16 cellular contexts compared by ENCODE assay signal in the genomic region with DNA sequence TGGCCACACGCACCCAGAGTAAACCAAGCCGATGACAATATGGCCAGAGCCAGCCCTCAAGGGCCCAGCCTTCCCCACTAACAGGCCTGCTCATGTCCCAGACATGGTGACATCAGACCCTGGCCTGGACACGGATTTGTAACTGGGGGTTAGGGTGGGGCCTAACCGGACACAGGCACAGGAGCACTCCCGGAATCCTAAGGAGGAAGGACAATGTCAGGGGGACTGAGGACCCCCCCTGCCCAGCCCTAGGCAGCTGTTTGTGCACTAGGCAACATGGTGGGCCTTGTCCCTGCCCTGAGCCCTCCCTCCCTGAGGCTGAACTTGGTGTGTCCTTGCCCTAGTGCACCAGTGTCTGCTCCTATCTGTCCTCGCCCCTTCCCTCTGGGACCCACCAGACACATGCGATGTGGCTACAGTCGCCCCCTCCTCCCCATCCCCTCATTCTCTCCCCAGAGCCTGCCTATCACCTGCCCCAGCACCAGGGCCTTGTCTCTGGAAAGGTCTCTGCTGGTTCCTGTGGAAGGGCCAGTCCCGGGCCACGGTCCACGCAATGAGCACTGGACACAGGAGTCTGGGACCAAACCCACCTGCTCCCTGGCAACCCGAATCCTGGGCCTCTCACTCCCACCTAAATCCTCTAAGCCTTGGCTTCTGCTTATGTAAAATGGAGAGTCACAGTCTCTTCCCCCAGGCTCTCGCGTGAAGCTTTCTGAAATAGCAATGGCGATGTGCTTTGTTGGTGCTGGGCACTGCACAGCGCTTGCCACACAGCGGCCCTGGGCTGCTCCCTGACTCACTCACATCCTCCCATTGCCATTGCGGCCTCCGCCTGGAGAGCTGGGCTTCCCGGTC.
"Had no signal": no experiment of that assay in that cellular context is flagged by ENCODE, and none has a peak within 500 bp of the region (broad histone marks: within the 10 kb centered on the region; RNA-seq: fewer than 3 reads in every experiment).

No MANE protein-coding gene starts in this region.

- H3K36me3 Mint-ChIP-seq: brain; naive thymus-derived CD4-positive, alpha-beta T cell had no signal

- H3K4me1 Mint-ChIP-seq: activated T-helper 17 cell treated with anti-CD3 and anti-CD28 coated beads, Interleukin-2, amount 50 U/mL, for 72 hours; naive thymus-derived CD4-positive, alpha-beta T cell had no signal

- H3K36me3 ChIP-seq: neutrophil had no signal

- ATAC-seq: esophagus mucosa had no signal

- H3K27ac ChIP-seq: neutrophil had no signal

- H3K9me3 ChIP-seq: neutrophil, SK-N-SH had no signal

- H3K9me3 Mint-ChIP-seq: activated naive CD4-positive, alpha-beta T cell treated with anti-CD3 and anti-CD28 coated beads for 36 hours; activated T-helper 17 cell treated with anti-CD3 and anti-CD28 coated beads, Interleukin-2, amount 50 U/mL, for 72 hours; stimulated activated naive CD8-positive, alpha-beta T cell treated with anti-CD3 and anti-CD28 coated beads, Interleukin-15, Interleukin-2, amounts not matched to agents 100 ng/mL and 50 ng/mL, for 24 hours; T-helper 2 cell treated with Interferon-gamma antibody and Interleukin-4, amounts not matched to agents 5 μg/mL and 100 μg/mL, for 36 hours had no signal

- H3K4me3 Mint-ChIP-seq: activated naive CD4-positive, alpha-beta T cell treated with anti-CD3 and anti-CD28 coated beads for 36 hours; activated T-helper 17 cell treated with anti-CD3 and anti-CD28 coated beads, Interleukin-2, amount 50 U/mL, for 72 hours; brain; naive thymus-derived CD4-positive, alpha-beta T cell; stimulated activated naive CD8-positive, alpha-beta T cell treated with anti-CD3 and anti-CD28 coated beads, Interleukin-15, Interleukin-2, amounts not matched to agents 100 ng/mL and 50 ng/mL, for 24 hours; T-helper 2 cell treated with Interferon-gamma antibody and Interleukin-4, amounts not matched to agents 5 μg/mL and 100 μg/mL, for 36 hours had no signal

- DNase-seq: activated CD4-positive, alpha-beta T cell treated with anti-CD3 and anti-CD28 coated beads, Interleukin-2, amount 50 U/mL, for 4 hours; activated naive CD4-positive, alpha-beta T cell treated with anti-CD3 and anti-CD28 coated beads for 36 hours; activated T-cell treated with anti-CD3 and anti-CD28 coated beads, Interleukin-2, amount 50 U/mL, for 1 hour; central memory CD4-positive, alpha-beta T cell; mesenchymal stem cell; naive thymus-derived CD4-positive, alpha-beta T cell; retina; stimulated activated CD4-positive, alpha-beta T cell treated with anti-CD3 and anti-CD28 coated beads, Interleukin-12 subunit alpha, Interleukin-12 subunit beta, amount 100 ng/mL, for 4 hours; trophoblast cell had no signal

- H3K27me3 ChIP-seq: neutrophil had no signal

- H3K27ac Mint-ChIP-seq: activated naive CD4-positive, alpha-beta T cell treated with anti-CD3 and anti-CD28 coated beads for 36 hours; activated T-helper 17 cell treated with anti-CD3 and anti-CD28 coated beads, Interleukin-2, amount 50 U/mL, for 72 hours; brain; naive thymus-derived CD4-positive, alpha-beta T cell; stimulated activated naive CD8-positive, alpha-beta T cell treated with anti-CD3 and anti-CD28 coated beads, Interleukin-15, Interleukin-2, amounts not matched to agents 100 ng/mL and 50 ng/mL, for 24 hours; T-helper 2 cell treated with Interferon-gamma antibody and Interleukin-4, amounts not matched to agents 5 μg/mL and 100 μg/mL, for 36 hours had no signal
